In the genomic region with DNA sequence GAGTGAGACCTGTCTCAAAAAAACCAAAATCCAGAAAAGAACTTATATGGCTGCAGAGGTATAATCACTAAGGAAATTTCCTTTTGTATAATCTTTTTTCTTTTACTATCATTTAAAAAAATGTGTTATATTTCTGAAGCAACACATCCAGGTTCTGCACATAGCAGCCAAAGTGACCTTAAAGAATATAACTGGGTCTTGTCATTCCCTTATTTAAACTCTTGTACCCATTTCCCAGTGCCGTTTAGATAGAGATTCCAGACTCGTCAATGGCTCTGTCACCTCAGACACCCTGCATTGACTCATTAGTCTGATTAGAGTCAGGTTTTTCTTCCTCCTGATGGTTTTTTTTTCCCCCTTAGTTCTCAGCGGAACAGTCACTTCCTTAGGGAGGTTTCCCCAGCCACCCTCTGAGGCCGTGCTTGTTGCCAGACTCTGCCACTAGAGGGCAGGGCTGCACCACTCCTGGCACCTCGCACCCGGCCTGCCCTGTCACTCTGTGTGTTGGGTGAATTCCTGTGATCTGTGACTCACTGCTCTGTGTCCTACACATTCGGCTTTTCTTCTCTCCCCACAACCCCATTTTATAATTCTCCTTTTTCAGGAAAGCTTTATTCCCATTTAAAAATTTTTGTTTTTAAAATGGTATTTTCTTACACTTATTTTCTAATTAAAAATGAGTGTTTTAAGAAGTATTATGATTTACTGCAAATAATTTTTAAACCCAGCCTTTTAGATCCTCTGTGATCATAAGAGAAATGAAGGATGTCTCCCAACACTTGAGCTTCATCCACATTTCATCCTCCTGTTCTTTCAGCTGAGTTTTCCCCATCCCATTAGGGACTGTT, we compare ENCODE assay signal across 9 cellular contexts. TPM values are rescaled to one million over a fixed set of nuclear protein-coding genes. Genes with fewer than 3 reads are reported as not detected.
DNase-seq lines count a peak whose midpoint lies in the region; ATAC-seq and TF ChIP-seq lines count a peak whose summit lies in the region.
"Had no signal": no experiment of that assay in that cellular context is flagged by ENCODE, and none has a peak within 500 bp of the region (broad histone marks: within the 10 kb centered on the region; RNA-seq: fewer than 3 reads in every experiment).

No MANE protein-coding gene starts in this region.

- H3K4me3 Mint-ChIP-seq in activated CD8-positive, alpha-beta T cell treated with anti-CD3 and anti-CD28 coated beads, Interleukin-2, amount 10 ng/mL, durations not matched to agents 7 days and 5 days: no peak overlapping the region
- no peak overlapping the region for H3K4me3 Mint-ChIP-seq in memory B cell

- no peaks in the 10 kb centered on the region for H3K27me3 Mint-ChIP-seq in activated CD8-positive, alpha-beta T cell treated with anti-CD3 and anti-CD28 coated beads, Interleukin-2, amount 10 ng/mL, durations not matched to agents 7 days and 5 days (ENCODE audit: low read depth)
- no peaks in the 10 kb centered on the region for H3K27me3 Mint-ChIP-seq in memory B cell

- H3K27me3 ChIP-seq in BJ (ENCODE audit: control insufficient read depth, insufficient read depth, low read length): no peaks in the 10 kb centered on the region

- no peak overlapping the region for H3K4me3 ChIP-seq in BJ (ENCODE audit: low read depth, low read length)
- H3K4me3 ChIP-seq: SK-N-MC had no signal

- H3K9me3 Mint-ChIP-seq in activated CD8-positive, alpha-beta T cell treated with anti-CD3 and anti-CD28 coated beads, Interleukin-2, amount 10 ng/mL, durations not matched to agents 7 days and 5 days (ENCODE audit: insufficient read depth): no peaks in the 10 kb centered on the region
- H3K9me3 Mint-ChIP-seq in memory B cell: no peaks in the 10 kb centered on the region

- DNase-seq in BJ (ENCODE audit: low read depth) (peak; percentile 52), NCI-H82 treated with DMSO at 0.1 percent for 48 hours (lab: John Stamatoyannopoulos, UW; ENCODE audit: unreplicated experiment) (peak; percentile 4), memory B cell (ENCODE audit: low spot score in 2 of 2) (peak; percentile 76 to 86)
- DNase-seq in activated CD8-positive, alpha-beta T cell treated with anti-CD3 and anti-CD28 coated beads, Interleukin-2, amount 10 ng/mL, durations not matched to agents 7 days and 5 days: peak; percentile 87
- peak; percentile 76 for DNase-seq in effector CD4-positive, alpha-beta T cell
- peak; percentile 79 for DNase-seq in stimulated activated CD8-positive, alpha-beta memory T cell treated with anti-CD3 and anti-CD28 coated beads, Interleukin-12 subunit alpha, Interleukin-12 subunit beta, amount 100 ng/mL, for 4 hours (ENCODE audit: low read depth)

- ATAC-seq in GM19043 (IDR thresholded peaks at IDR 0.05; ENCODE audit: low read depth, unreplicated experiment): peak; percentile 90
- ATAC-seq in HG03342 (IDR thresholded peaks at IDR 0.05; ENCODE audit: unreplicated experiment): peak; percentile 94
- peak; percentile 100 for ATAC-seq in activated CD8-positive, alpha-beta T cell treated with anti-CD3 and anti-CD28 coated beads, Interleukin-2, amount 10 ng/mL, durations not matched to agents 7 days and 5 days
- peak; percentile 100 for ATAC-seq in memory B cell (ENCODE audit: low read depth)

- peak overlapping the region; percentile 67 for H3K27ac Mint-ChIP-seq in activated CD8-positive, alpha-beta T cell treated with anti-CD3 and anti-CD28 coated beads, Interleukin-2, amount 10 ng/mL, durations not matched to agents 7 days and 5 days
- peak overlapping the region; percentile 40 for H3K27ac Mint-ChIP-seq in memory B cell

- H3K36me3 ChIP-seq in BJ (ENCODE audit: control insufficient read depth, insufficient read depth, low read length): peaks cover 6% of the 10 kb centered on the region

- CTCF ChIA-PET in BJ (lab: Yijun Ruan, JAX): interaction anchor here (0.6 to 8.4 kb wide), 27 partner anchors 10 to 374 kb away, joined by 3 to 67 read pairs (median 4); no protein-coding TSS in a partner anchor
- CTCF ChIA-PET in activated CD8-positive, alpha-beta T cell treated with anti-CD3 and anti-CD28 coated beads, Interleukin-2, amount 10 ng/mL, durations not matched to agents 7 days and 5 days (lab: Charles Lee): interaction anchor here (0.6 to 2.3 kb wide), 27 partner anchors 8 to 774 kb away, joined by 3 to 20 read pairs (median 5); no protein-coding TSS in a partner anchor

- H3K36me3 Mint-ChIP-seq in activated CD8-positive, alpha-beta T cell treated with anti-CD3 and anti-CD28 coated beads, Interleukin-2, amount 10 ng/mL, durations not matched to agents 7 days and 5 days (ENCODE audit: low read depth): peaks cover 42% of the 10 kb centered on the region
- peaks cover 34% of the 10 kb centered on the region for H3K36me3 Mint-ChIP-seq in memory B cell

- H3K4me1 Mint-ChIP-seq in activated CD8-positive, alpha-beta T cell treated with anti-CD3 and anti-CD28 coated beads, Interleukin-2, amount 10 ng/mL, durations not matched to agents 7 days and 5 days (ENCODE audit: low read depth): peaks cover 9% of the 10 kb centered on the region
- peaks cover 11% of the 10 kb centered on the region for H3K4me1 Mint-ChIP-seq in memory B cell

- POLR2A ChIA-PET in BJ (lab: Charles Lee): no interaction called here
- POLR2A ChIA-PET in activated CD8-positive, alpha-beta T cell treated with anti-CD3 and anti-CD28 coated beads, Interleukin-2, amount 10 ng/mL, durations not matched to agents 7 days and 5 days (lab: Charles Lee): no interaction called here

- TF ChIP-seq CTCF in BJ (IDR thresholded peaks at IDR 0.05; ENCODE audit: insufficient read depth, low read depth, low read length): peak; percentile 98

RNA-seq across cellular contexts. Expression of gene HTT, which starts 32.1 kb away (rescaled TPM):
- polyA plus RNA-seq in BJ (2011; rRNA removed): 10.6 and 13.6 TPM in 2 replicates
- polyA minus RNA-seq in BJ (2011; rRNA and poly(A)+ RNA removed): 67.2 and 82.4 TPM in 2 replicates
- total RNA-seq in activated CD8-positive, alpha-beta T cell treated with anti-CD3 and anti-CD28 coated beads, Interleukin-2, amount 10 ng/mL, durations not matched to agents 7 days and 5 days: 10 to 100 TPM; 51.2 to 58.0 TPM

RNA-seq across cellular contexts. Expression of gene HTT-AS, which starts 32.2 kb away (rescaled TPM):
- not detected in 2 replicates for polyA plus RNA-seq in BJ (2011; rRNA removed)
- not detected in 2 replicates for polyA minus RNA-seq in BJ (2011; rRNA and poly(A)+ RNA removed)
- total RNA-seq in activated CD8-positive, alpha-beta T cell treated with anti-CD3 and anti-CD28 coated beads, Interleukin-2, amount 10 ng/mL, durations not matched to agents 7 days and 5 days: not detected

Comparison
In these comparisons a context has a peak if more than half of its experiments do, and no peak if none do; other contexts are left out.
1. DNase-seq: peak in every context shown above with its lines; median percentile 87 in activated CD8-positive, alpha-beta T cell treated with anti-CD3 and anti-CD28 coated beads, Interleukin-2, amount 10 ng/mL, durations not matched to agents 7 days and 5 days; 81 in memory B cell; 79 in stimulated activated CD8-positive, alpha-beta memory T cell treated with anti-CD3 and anti-CD28 coated beads, Interleukin-12 subunit alpha, Interleukin-12 subunit beta, amount 100 ng/mL, for 4 hours; 76 in effector CD4-positive, alpha-beta T cell; 52 in BJ; 4 in NCI-H82 treated with DMSO at 0.1 percent for 48 hours.